ENCODE assay signal across 11 cellular contexts in genomic region chr3:71051259-71051595, GRCh38.
DNase-seq lines count a peak whose midpoint lies in the region; ATAC-seq, FAIRE-seq and TF ChIP-seq lines count a peak whose summit lies in the region.
"Had no signal": no experiment of that assay in that cellular context is flagged by ENCODE, and none has a peak within 500 bp of the region (broad histone marks: within the 10 kb centered on the region; RNA-seq: fewer than 3 reads in every experiment).

No MANE protein-coding gene starts in this region.

- H3K9me3 ChIP-seq in Caco-2 = no peaks in the 10 kb centered on the region
- H3K9me3 ChIP-seq in Peyer's patch = no peaks in the 10 kb centered on the region
- no peaks in the 10 kb centered on the region for H3K9me3 ChIP-seq in endothelial cell of umbilical vein (replicated peaks; ENCODE audit: control insufficient read depth, insufficient read depth, low read length)

- intact Hi-C loops in Caco-2 (cut with micrococcal nuclease; ENCODE audit: unreplicated experiment) = no loop called here
- intact Hi-C loops in endothelial cell of umbilical vein (cut with micrococcal nuclease) = no loop called here
- intact Hi-C loops in sciatic nerve (cut with DNase I) = no loop called here

- no TSS peak for BruUV-seq in Caco-2 (replicated peaks; lab: Mats Ljungman, UMichigan)
- no TSS peak for BruUV-seq in endothelial cell of umbilical vein (replicated peaks; lab: Mats Ljungman, UMichigan)

- dilution Hi-C loops in endothelial cell of umbilical vein (cut with MboI; ENCODE audit: extremely low pct_ligation_motif_present, low sequenced_read_pairs) = no loop called here

- no peak overlapping the region for H2AFZ ChIP-seq in endothelial cell of umbilical vein (ENCODE audit: low read depth, low read length)

- peaks cover 59% of the 10 kb centered on the region for H3K4me1 Mint-ChIP-seq in Caco-2 (ENCODE audit: low read depth, unreplicated experiment)

- H3K4me3 Mint-ChIP-seq in Caco-2 (ENCODE audit: unreplicated experiment) = no peak overlapping the region

- H3K4me1 ChIP-seq in Caco-2 (peaks cover 43% of the 10 kb centered on the region), Peyer's patch (peaks cover 0 to 52% (median 13%) of the 10 kb centered on the region in 4 donors), endothelial cell of umbilical vein (ENCODE audit: control insufficient read depth, extremely low read depth, insufficient read depth, low read length) (peaks cover 99% of the 10 kb centered on the region)

- peak overlapping the region; percentile 84 for H3K4me2 ChIP-seq in endothelial cell of umbilical vein (ENCODE audit: insufficient read depth, low read length)

- peak; percentile 7 for ATAC-seq in sciatic nerve
- ATAC-seq: HCT116 had no signal

- H3K4me3 ChIP-seq in Caco-2 (ENCODE audit: low read depth, low read length) = no peak overlapping the region
- no peak overlapping the region for H3K4me3 ChIP-seq in Peyer's patch
- H3K4me3 ChIP-seq in endothelial cell of umbilical vein (replicated peaks in 1 of 3; ENCODE audit: insufficient read depth in 1 of 3, low read depth in 1 of 3, low read length in 3 of 3) = no peak overlapping the region

- H3K27ac Mint-ChIP-seq in Caco-2 (ENCODE audit: unreplicated experiment) = peak overlapping the region; percentile 72

- H3K36me3 Mint-ChIP-seq in Caco-2 (ENCODE audit: insufficient read depth, unreplicated experiment) = peaks cover 94% of the 10 kb centered on the region

- H3K9me3 Mint-ChIP-seq in Caco-2 (ENCODE audit: unreplicated experiment) = no peaks in the 10 kb centered on the region

- H3K9ac ChIP-seq in endothelial cell of umbilical vein (replicated peaks; ENCODE audit: extremely low read depth, insufficient read depth, low read length) = peak overlapping the region; percentile 75

- TF ChIP-seq POLR2A in Peyer's patch (IDR thresholded peaks at IDR 0.05) = no peak
- TF ChIP-seq POLR2A in endothelial cell of umbilical vein (IDR thresholded peaks at IDR 0.05; ENCODE audit: low read depth, low read length) = no peak

- CTCF ChIA-PET in Caco-2 (lab: Charles Lee) (no interaction called here), endothelial cell of umbilical vein (lab: Charles Lee) (interaction anchor here (0.8 to 2.0 kb wide), 6 partner anchors 9 to 551 kb away, joined by 3 to 8 read pairs (median 4); no protein-coding TSS in a partner anchor)

- H3K36me3 ChIP-seq in Caco-2 (ENCODE audit: control insufficient read depth, insufficient read depth, low read length) (peaks cover 2% of the 10 kb centered on the region; the same call in 1 of the 2 replicates), Peyer's patch (peaks cover 0 to 22% (median 0%) of the 10 kb centered on the region in 3 donors), endothelial cell of umbilical vein (ENCODE audit: control insufficient read depth in 2 of 2, extremely low read depth in 1 of 2, insufficient read depth in 2 of 2, low read length in 2 of 2) (peaks cover 2 to 12% of the 10 kb centered on the region in 2 experiments)

- FAIRE-seq in endothelial cell of umbilical vein (lab: Jason Lieb, UNC) = no peak

- H3K27ac ChIP-seq in Peyer's patch (peak overlapping the region in 3 of 4 donors; percentile 7 to 46 (median 12)), endothelial cell of umbilical vein (ENCODE audit: insufficient read depth, low read depth, low read length) (peak overlapping the region; percentile 88)

- POLR2A ChIA-PET in Caco-2 (lab: Charles Lee) (no interaction called here), endothelial cell of umbilical vein (lab: Charles Lee) (interaction anchor here (1.5 kb wide), 1 partner anchor 12 kb away, joined by 3 read pairs; no protein-coding TSS in a partner anchor)

- DNase-seq in Caco-2 = no peak
- DNase-seq in Peyer's patch = no peak
- no peak for DNase-seq in endothelial cell of umbilical vein (ENCODE audit: low read depth, low spot score)
- DNase-seq in sciatic nerve (ENCODE audit: low spot score) = no peak
- DNase-seq in islet precursor cell = no peak
- no peak for DNase-seq in NCI-H510A (lab: John Stamatoyannopoulos, UW)
- DNase-seq in MV-4-11 (lab: John Stamatoyannopoulos, UW) = no peak
- DNase-seq: NCI-H1436; OCI-M1; stimulated activated CD4-positive, alpha-beta T cell treated with anti-CD3 and anti-CD28 coated beads, Interleukin-12 subunit alpha, Interleukin-12 subunit beta, amount 100 ng/mL, for 4 hours had no signal

- no peaks in the 10 kb centered on the region for H3K27me3 Mint-ChIP-seq in Caco-2 (ENCODE audit: insufficient read depth, unreplicated experiment)

- TF ChIP-seq CTCF in Caco-2 (IDR thresholded peaks at IDR 0.05; ENCODE audit: insufficient read depth in 1 of 2, low read depth in 1 of 2, low read length in 1 of 2, severe bottlenecking in 1 of 2, unreplicated experiment in 1 of 2) (no peak), Peyer's patch (IDR thresholded peaks at IDR 0.05) (no peak), endothelial cell of umbilical vein (IDR thresholded peaks at IDR 0.05; ENCODE audit: extremely low read depth in 1 of 2, insufficient read depth in 1 of 2, low read depth in 1 of 2, low read length in 2 of 2) (no peak)

- no peaks in the 10 kb centered on the region for H3K9me1 ChIP-seq in endothelial cell of umbilical vein (replicated peaks; ENCODE audit: control insufficient read depth, extremely low read depth, insufficient read depth, low read length)

- H3K79me2 ChIP-seq in endothelial cell of umbilical vein (ENCODE audit: control insufficient read depth, insufficient read depth, low read length) = peaks cover 61% of the 10 kb centered on the region

- H3K27me3 ChIP-seq in Caco-2 (replicated peaks; ENCODE audit: control insufficient read depth, insufficient read depth, low read length) (no peaks in the 10 kb centered on the region), Peyer's patch (no peaks in the 10 kb centered on the region), endothelial cell of umbilical vein (ENCODE audit: control insufficient read depth in 2 of 2, insufficient read depth in 2 of 2, low read length in 2 of 2) (no peaks in the 10 kb centered on the region)

- no peaks in the 10 kb centered on the region for H4K20me1 ChIP-seq in endothelial cell of umbilical vein (replicated peaks; ENCODE audit: control insufficient read depth, extremely low read depth, insufficient read depth, low read length)

TF ChIP-seq in endothelial cell of umbilical vein, 7 proteins besides CTCF, POLR2A, EP300 and RAD21:
- no peak for TF ChIP-seq EZH2 (IDR thresholded peaks at IDR 0.05; ENCODE audit: borderline replicate concordance, low read depth, low read length, severe bottlenecking)
- TF ChIP-seq POLR2AphosphoS5 (IDR thresholded peaks at IDR 0.05; ENCODE audit: insufficient read depth, low read depth, low read length) = no peak
- no peak for TF ChIP-seq GATA2 (IDR thresholded peaks at IDR 0.05; ENCODE audit: insufficient read depth, insufficient read length, low read depth, low read length)
- TF ChIP-seq JUN (IDR thresholded peaks at IDR 0.05; ENCODE audit: borderline replicate concordance, insufficient read depth, insufficient read length, low read depth) = no peak
- no peak for TF ChIP-seq MAX (IDR thresholded peaks at IDR 0.05; ENCODE audit: insufficient read depth, insufficient read length)
- no peak for TF ChIP-seq FOS (IDR thresholded peaks at IDR 0.05; ENCODE audit: borderline replicate concordance, insufficient read depth, low read length)
